In genomic region chr19:33736787-33737186, GRCh38 we compare ENCODE assay signal across 1 cellular context.
TF ChIP-seq lines count a peak whose summit lies in the region.

No MANE protein-coding gene starts in this region.

TF ChIP-seq in H1, 55 proteins besides CTCF, POLR2A, EP300 and RAD21:
- no peak for TF ChIP-seq TCF12 (IDR thresholded peaks at IDR 0.05; ENCODE audit: low read depth, low read length)
- TF ChIP-seq TAF1 (IDR thresholded peaks at IDR 0.05; ENCODE audit: low read depth, low read length) = no peak
- TF ChIP-seq KDM4A (IDR thresholded peaks at IDR 0.05; ENCODE audit: low read depth, low read length, severe bottlenecking) = no peak
- TF ChIP-seq EGR1 (IDR thresholded peaks at IDR 0.05; ENCODE audit: borderline replicate concordance, low read depth, low read length) = no peak
- no peak for TF ChIP-seq CREB1 (IDR thresholded peaks at IDR 0.05)
- no peak for TF ChIP-seq NANOG (IDR thresholded peaks at IDR 0.05; ENCODE audit: insufficient read depth, low read depth, low read length, poor library complexity, severe bottlenecking)
- no peak for TF ChIP-seq SP1 (IDR thresholded peaks at IDR 0.05; ENCODE audit: low read depth, low read length)
- TF ChIP-seq MAX (IDR thresholded peaks at IDR 0.05) = no peak
- no peak for TF ChIP-seq GTF2F1 (IDR thresholded peaks at IDR 0.05; ENCODE audit: borderline replicate concordance, low read depth, low read length)
- TF ChIP-seq RBBP5 (IDR thresholded peaks at IDR 0.05; ENCODE audit: borderline replicate concordance, low read depth, low read length) = no peak
- no peak for TF ChIP-seq E2F6 (IDR thresholded peaks at IDR 0.05)
- TF ChIP-seq RFX5 (IDR thresholded peaks at IDR 0.05; ENCODE audit: borderline replicate concordance, low read depth, low read length) = no peak
- TF ChIP-seq PHF8 (conservative IDR thresholded peaks at IDR 0.05; ENCODE audit: low read depth, low read length) = no peak
- no peak for TF ChIP-seq CHD1 (IDR thresholded peaks at IDR 0.05; ENCODE audit: low read depth, low read length)
- no peak for TF ChIP-seq SIX5 (IDR thresholded peaks at IDR 0.05; ENCODE audit: low read depth, low read length)
- no peak for TF ChIP-seq JUND (IDR thresholded peaks at IDR 0.05; ENCODE audit: low read length)
- TF ChIP-seq RXRA (IDR thresholded peaks at IDR 0.05; ENCODE audit: insufficient read depth, low read depth, low read length) = no peak
- TF ChIP-seq CBX8 (IDR thresholded peaks at IDR 0.05; ENCODE audit: borderline replicate concordance, low read depth, low read length) = no peak
